12 cellular contexts compared by ENCODE assay signal in the genomic region with DNA sequence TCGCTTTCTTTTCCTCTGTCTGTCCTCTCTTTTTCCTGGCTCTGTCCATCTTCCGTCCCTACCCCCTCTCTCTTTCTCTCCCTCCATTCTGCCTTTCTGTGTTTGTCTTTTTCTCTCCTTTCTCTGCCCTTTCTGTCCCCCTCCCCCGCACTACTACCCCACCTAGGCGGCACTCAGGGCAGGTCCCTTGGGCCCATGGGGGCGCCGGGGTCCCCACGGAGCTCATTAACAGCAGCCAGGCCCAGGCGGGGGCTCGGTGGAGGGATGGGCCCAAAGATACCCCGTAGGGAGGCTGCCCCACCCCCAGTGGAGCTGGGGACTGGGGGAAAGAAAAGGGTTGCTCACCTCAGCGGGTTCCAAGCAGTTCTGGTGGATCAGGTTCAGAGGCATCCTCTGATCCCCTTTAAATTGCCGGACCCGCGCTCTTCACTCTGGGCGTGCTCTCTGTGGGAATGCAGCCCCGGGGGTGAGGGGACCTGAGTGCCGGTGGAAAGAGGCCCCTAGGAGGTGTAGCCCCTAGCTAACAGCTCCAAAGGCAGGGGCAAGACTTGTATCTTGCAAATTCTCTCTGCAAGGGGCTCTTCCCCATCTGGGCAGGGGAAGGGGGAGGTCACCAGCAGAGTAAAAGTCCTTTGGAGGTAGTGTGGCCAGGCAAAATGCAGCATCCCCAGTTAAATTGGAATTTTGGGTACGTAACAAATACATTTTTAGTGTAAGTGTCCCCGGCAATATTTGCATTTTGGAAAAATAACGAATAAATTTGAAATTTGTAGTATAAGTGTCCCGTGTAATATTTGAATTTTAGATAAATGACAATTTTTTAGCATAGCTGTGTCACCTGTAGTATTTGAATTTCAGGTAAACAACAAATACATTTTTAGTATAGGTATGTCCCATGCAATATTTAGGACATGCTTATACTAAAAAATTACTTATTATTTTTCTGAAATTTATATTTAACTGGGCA. TPM values are rescaled to one million over a fixed set of nuclear protein-coding genes. Genes with fewer than 3 reads are reported as not detected.
DNase-seq lines count a peak whose midpoint lies in the region; FAIRE-seq and TF ChIP-seq lines count a peak whose summit lies in the region.
"Had no signal": no experiment of that assay in that cellular context is flagged by ENCODE, and none has a peak within 500 bp of the region (broad histone marks: within the 10 kb centered on the region; RNA-seq: fewer than 3 reads in every experiment).

No MANE protein-coding gene starts in this region.

- DNase-seq in GM13976 (ENCODE audit: low spot score) (peak; percentile 42), NT2/D1 (ENCODE audit: low read depth, low spot score) (no peak), H1 (ENCODE audit: low read depth in 1 of 2, low spot score in 2 of 2) (peak in 1 of 2 experiments; percentile 85), progenitor cell of endocrine pancreas (ENCODE audit: low spot score, unreplicated experiment) (no peak), NCI-H82 treated with DMSO at 0.1 percent for 48 hours (lab: John Stamatoyannopoulos, UW; ENCODE audit: unreplicated experiment) (no peak), Calu3 (no peak), SIG-M5 (lab: John Stamatoyannopoulos, UW) (no peak), NCI-H748 (lab: John Stamatoyannopoulos, UW; ENCODE audit: unreplicated experiment) (no peak)
- DNase-seq: activated CD4-positive, CD25-positive, alpha-beta regulatory T cell; EL; stimulated activated CD4-positive, alpha-beta T cell treated with anti-CD3 and anti-CD28 coated beads, Interleukin-1b, Interleukin-23, amount 100 ng/mL, for 48 hours; thyroid gland had no signal

- no peak overlapping the region for H3K4me3 Mint-ChIP-seq in progenitor cell of endocrine pancreas (ENCODE audit: low read depth)
- H3K4me3 Mint-ChIP-seq in Calu3 (ENCODE audit: low read depth, unreplicated experiment) = no peak overlapping the region

- in situ Hi-C loops in GM13976 (cut with MboI; ENCODE audit: low sequenced_read_pairs, unreplicated experiment) = loop anchor here (25.0 kb wide), 1 partner anchor 482 kb away; no protein-coding TSS in a partner anchor

- no peak for TF ChIP-seq RAD21 in H1 (IDR thresholded peaks at IDR 0.05 in 1 of 2, conservative IDR thresholded peaks at IDR 0.05 in 1 of 2; ENCODE audit: low read depth in 2 of 2, low read length in 2 of 2)

- no peaks in the 10 kb centered on the region for H3K36me3 ChIP-seq in NT2/D1 (ENCODE audit: insufficient read depth, insufficient read length, low read length)
- H3K36me3 ChIP-seq in H1 (ENCODE audit: control insufficient read depth in 2 of 4, insufficient read depth in 4 of 4, low read length in 3 of 4) = no peaks in the 10 kb centered on the region; a peak in 1 of 8 replicates
- H3K36me3 ChIP-seq: thyroid gland had no signal

- BruUV-seq in Calu3 (replicated peaks; lab: Mats Ljungman, UMichigan) = no TSS peak

- intact Hi-C loops in Calu3 (cut with micrococcal nuclease; ENCODE audit: unreplicated experiment) = no loop called here

- no peaks in the 10 kb centered on the region for H3K9me3 ChIP-seq in NT2/D1 (ENCODE audit: insufficient read depth, low read length)
- H3K9me3 ChIP-seq in H1 (ENCODE audit: insufficient read depth in 2 of 2, low read depth in 1 of 2, low read length in 1 of 2) = no peaks in the 10 kb centered on the region
- H3K9me3 ChIP-seq: thyroid gland had no signal

- no peaks in the 10 kb centered on the region for H3K79me2 ChIP-seq in H1 (ENCODE audit: control insufficient read depth in 1 of 2, insufficient read depth in 2 of 2, low read length in 2 of 2)

- no peak overlapping the region for H2BK5ac ChIP-seq in H1 (ENCODE audit: low read depth, low read length)

- no peak overlapping the region for H4K5ac ChIP-seq in H1 (ENCODE audit: insufficient read length, low read depth, low read length)

- 1% methylated on average over 21 of the region's 21 CpGs; no CpG with 5 or more reads in 1 of the 2 experiments for WGBS in H1 (ENCODE audit: extremely low coverage in 1 of 2, insufficient coverage in 1 of 2, insufficient read length in 1 of 2, insufficient replicate concordance in 2 of 2, low coverage in 1 of 2, low lambda C conversion rate in 2 of 2, missing lambda C conversion rate in 1 of 2), 2 experiments

- H2BK15ac ChIP-seq in H1 (ENCODE audit: low read length) = no peak overlapping the region

- CTCF ChIA-PET in H1 (lab: Charles Lee; ENCODE audit: partially characterized antibody) = interaction anchor here (0.5 to 3.0 kb wide), 15 partner anchors 8 to 620 kb away, joined by 3 to 31 read pairs (median 4); a partner anchor contains a TSS
- CTCF ChIA-PET in Calu3 (lab: Charles Lee) = interaction anchor here (0.9 kb wide), 1 partner anchor 21 kb away, joined by 3 read pairs; no protein-coding TSS in a partner anchor

- peaks cover 18% of the 10 kb centered on the region for H3K4me1 ChIP-seq in NT2/D1 (ENCODE audit: insufficient read depth, insufficient read length)
- H3K4me1 ChIP-seq in H1 (replicated peaks in 1 of 4; ENCODE audit: control insufficient read depth in 3 of 4, insufficient read depth in 4 of 4, low read length in 3 of 4) = peaks cover 10 to 41% (median 23%) of the 10 kb centered on the region in 4 experiments

- H3K36me3 Mint-ChIP-seq in progenitor cell of endocrine pancreas (ENCODE audit: insufficient read depth) (no peaks in the 10 kb centered on the region), Calu3 (ENCODE audit: insufficient read depth, unreplicated experiment) (no peaks in the 10 kb centered on the region)

- no peaks in the 10 kb centered on the region for H3K79me1 ChIP-seq in H1 (ENCODE audit: low read depth, low read length)

- H3K27me3 Mint-ChIP-seq in progenitor cell of endocrine pancreas (peaks cover 91% of the 10 kb centered on the region), Calu3 (ENCODE audit: unreplicated experiment) (peaks cover 99% of the 10 kb centered on the region)

- no peak overlapping the region for H3K14ac ChIP-seq in H1 (ENCODE audit: insufficient read length)

- H2BK20ac ChIP-seq in H1 (ENCODE audit: low read length) = no peak overlapping the region

- H3K4ac ChIP-seq in H1 (replicated peaks; ENCODE audit: insufficient read length, low read depth, low read length) = no peak overlapping the region

- TF ChIP-seq CTCF in GM13976 (IDR thresholded peaks at IDR 0.05; ENCODE audit: borderline replicate concordance, control extremely low read depth, extremely low read depth, insufficient read depth, missing control alignments) = no peak
- TF ChIP-seq CTCF in H1 (IDR thresholded peaks at IDR 0.05; ENCODE audit: control extremely low read depth in 1 of 3, insufficient read depth in 1 of 3, low read depth in 1 of 3, low read length in 3 of 3) = no peak
- TF ChIP-seq CTCF in progenitor cell of endocrine pancreas (IDR thresholded peaks at IDR 0.05; ENCODE audit: unreplicated experiment) = no peak
- TF ChIP-seq CTCF in Calu3 (IDR thresholded peaks at IDR 0.05; ENCODE audit: unreplicated experiment) = no peak

- peak overlapping the region; percentile 48 for H3K18ac ChIP-seq in H1 (ENCODE audit: extremely low read depth, low read length)

- H2AFZ ChIP-seq in H1 (ENCODE audit: low read length) = no peak overlapping the region

- peak overlapping the region; percentile 59 for H3K27ac Mint-ChIP-seq in progenitor cell of endocrine pancreas
- no peak overlapping the region for H3K27ac Mint-ChIP-seq in Calu3 (ENCODE audit: unreplicated experiment)

- peak overlapping the region; percentile 48 for H3K4me3 ChIP-seq in NT2/D1 (ENCODE audit: insufficient read length, low read depth)
- peak overlapping the region; percentile 39 to 57 (median 48); a peak in 7 of 8 replicates for H3K4me3 ChIP-seq in H1 (ENCODE audit: extremely low read depth in 1 of 4, insufficient read depth in 2 of 4, low read depth in 3 of 4, low read length in 4 of 4)
- H3K4me3 ChIP-seq: thyroid gland had no signal

- no peak overlapping the region for H2AK5ac ChIP-seq in H1 (ENCODE audit: low read depth, low read length)

- H3K23ac ChIP-seq in H1 (ENCODE audit: insufficient read length) = no peak overlapping the region

- no peak for TF ChIP-seq POLR2A in H1 (IDR thresholded peaks at IDR 0.05; ENCODE audit: control extremely low read depth in 1 of 2, low read depth in 2 of 2, low read length in 2 of 2)

- POLR2A ChIA-PET in H1 (lab: Charles Lee; ENCODE audit: partially characterized antibody) = interaction anchor here (0.6 to 3.1 kb wide), 5 partner anchors 9 to 851 kb away, joined by 3 to 11 read pairs (median 5); no protein-coding TSS in a partner anchor

- FAIRE-seq in H1 (lab: Jason Lieb, UNC) = no peak

- H3K9ac ChIP-seq in NT2/D1 (ENCODE audit: insufficient read length, low read depth) (peak overlapping the region; percentile 65), H1 (replicated peaks in 1 of 4; ENCODE audit: extremely low read depth in 1 of 4, low read depth in 3 of 4, low read length in 3 of 4) (no peak overlapping the region)

- H3K23me2 ChIP-seq in H1 (ENCODE audit: low read depth, low read length) = peaks cover 9% of the 10 kb centered on the region; the same call in 1 of the 2 replicates

- H4K91ac ChIP-seq in H1 (replicated peaks; ENCODE audit: insufficient read length, low read length) = no peak overlapping the region

- H3K9me3 Mint-ChIP-seq in progenitor cell of endocrine pancreas (ENCODE audit: low read depth) = no peaks in the 10 kb centered on the region
- H3K9me3 Mint-ChIP-seq in Calu3 (ENCODE audit: low read depth, unreplicated experiment) = no peaks in the 10 kb centered on the region

- no peak for TF ChIP-seq EP300 in H1 (IDR thresholded peaks at IDR 0.05; ENCODE audit: borderline replicate concordance in 1 of 2, low read depth in 2 of 2, low read length in 2 of 2)

- no peak overlapping the region for H2BK120ac ChIP-seq in H1 (replicated peaks; ENCODE audit: low read depth, low read length)

- no peak overlapping the region for H3K27ac ChIP-seq in H1 (ENCODE audit: low read depth, low read length)
- H3K27ac ChIP-seq: thyroid gland had no signal

- H2BK12ac ChIP-seq in H1 (ENCODE audit: low read depth, low read length) = no peak overlapping the region

- H3K4me1 Mint-ChIP-seq in progenitor cell of endocrine pancreas (ENCODE audit: low read depth) (peaks cover 5% of the 10 kb centered on the region), Calu3 (ENCODE audit: low read depth, unreplicated experiment) (peaks cover 28% of the 10 kb centered on the region)

- peak overlapping the region; percentile 81 to 82 for H3K4me2 ChIP-seq in H1 (ENCODE audit: insufficient read depth in 1 of 2, low read depth in 2 of 2, low read length in 2 of 2)

- no peak overlapping the region for H3K56ac ChIP-seq in H1 (replicated peaks; ENCODE audit: insufficient read length, low read depth, low read length)

- H3K27me3 ChIP-seq in NT2/D1 (ENCODE audit: insufficient read depth, insufficient read length) (peaks cover 80% of the 10 kb centered on the region), H1 (replicated peaks in 1 of 4; ENCODE audit: control insufficient read depth in 3 of 4, extremely low read depth in 1 of 4, insufficient read depth in 3 of 4, low read length in 3 of 4) (peaks cover 67 to 97% (median 86%) of the 10 kb centered on the region in 4 experiments)

- H4K8ac ChIP-seq in H1 (ENCODE audit: extremely low read depth, insufficient read depth, low read length) = no peak overlapping the region

- H4K20me1 ChIP-seq in H1 (replicated peaks in 1 of 2; ENCODE audit: control insufficient read depth in 1 of 2, insufficient read depth in 2 of 2, low read length in 2 of 2) = peaks cover 14 to 26% of the 10 kb centered on the region in 2 experiments

RNA-seq across cellular contexts. Expression of a gene that starts 7.4 kb away (rescaled TPM):
- total RNA-seq in H1 (2021; fragmentation: NEBNext Ultra II Directional; extraction: Animal tissue kit (Norgen Biotek cat#: 25700)) = 0.11 and 0.17 TPM in 2 replicates
- 0.72 and 0.86 TPM in 2 replicates for polyA plus RNA-seq in H1 (2011; rRNA removed)
- 0.66 TPM for polyA plus RNA-seq in H1 (2011; cell fraction: cytosol; rRNA removed)
- 0.20 TPM for polyA plus RNA-seq in H1 (2011; cell fraction: nucleus; rRNA removed)
- polyA plus RNA-seq in H1 (2012, experiment 1 of 2) = 0.31 to 0.59 TPM (median 0.37 TPM) in 3 of 4 replicates, not detected in the other
- polyA plus RNA-seq in H1 (2012, experiment 2 of 2) = 0.66 TPM
- 0.34 TPM for polyA plus RNA-seq in H1 (2013, experiment 1 of 2)
- 0.20 TPM for polyA plus RNA-seq in H1 (2013, experiment 2 of 2)
- 0.49 TPM in 1 of 2 replicates, not detected in the other for polyA minus RNA-seq in H1 (2011; rRNA and poly(A)+ RNA removed)
- not detected for polyA minus RNA-seq in H1 (2011; cell fraction: cytosol; rRNA and poly(A)+ RNA removed)
- polyA minus RNA-seq in H1 (2011; cell fraction: nucleus; rRNA and poly(A)+ RNA removed) = 0.50 TPM
- 0.24 TPM in 1 of 2 replicates, not detected in the other for total RNA-seq in progenitor cell of endocrine pancreas
- not detected in 2 replicates for total RNA-seq in Calu3 (2022)
- total RNA-seq: thyroid gland had no signal
